In genomic region chr11:122741613-122742012, GRCh38 we compare ENCODE assay signal across 13 cellular contexts.
DNase-seq lines count a peak whose midpoint lies in the region; ATAC-seq and TF ChIP-seq lines count a peak whose summit lies in the region.
"Had no signal": no experiment of that assay in that cellular context is flagged by ENCODE, and none has a peak within 500 bp of the region (broad histone marks: within the 10 kb centered on the region; RNA-seq: fewer than 3 reads in every experiment).

No MANE protein-coding gene starts in this region.

- H3K27ac ChIP-seq in CD4-positive, CD25-positive, alpha-beta regulatory T cell (ENCODE audit: insufficient read depth, low read length, poor library complexity, severe bottlenecking): no peak overlapping the region
- H3K27ac ChIP-seq in left ventricle myocardium inferior (replicated peaks) (peak overlapping the region; percentile 65), rectal smooth muscle tissue (ENCODE audit: low read depth, low read length) (peak overlapping the region; percentile 38)

- H3K36me3 Mint-ChIP-seq in CD4-positive, CD25-positive, alpha-beta regulatory T cell: no peaks in the 10 kb centered on the region
- no peaks in the 10 kb centered on the region for H3K36me3 Mint-ChIP-seq in progenitor cell of endocrine pancreas (ENCODE audit: insufficient read depth)
- no peaks in the 10 kb centered on the region for H3K36me3 Mint-ChIP-seq in activated CD4-positive, alpha-beta T cell treated with anti-CD3 and anti-CD28 coated beads for 36 hours (ENCODE audit: low read depth)

- ATAC-seq in CD4-positive, CD25-positive, alpha-beta regulatory T cell (ENCODE audit: low read depth in 2 of 2): no peak
- no peak for ATAC-seq in activated CD4-positive, alpha-beta T cell treated with anti-CD3 and anti-CD28 coated beads for 36 hours
- ATAC-seq: stimulated activated naive CD8-positive, alpha-beta T cell treated with anti-CD3 and anti-CD28 coated beads, Interleukin-15, Interleukin-2, amounts not matched to agents 100 U/mL and 50 U/mL, for 24 hours had no signal

- H3K36me3 ChIP-seq in CD4-positive, CD25-positive, alpha-beta regulatory T cell (ENCODE audit: control insufficient read depth, insufficient read depth, low read length): no peaks in the 10 kb centered on the region
- H3K36me3 ChIP-seq in left ventricle myocardium inferior (no peaks in the 10 kb centered on the region), rectal smooth muscle tissue (ENCODE audit: control insufficient read depth, insufficient read depth, low read length) (no peaks in the 10 kb centered on the region)

- no peaks in the 10 kb centered on the region for H3K27me3 ChIP-seq in CD4-positive, CD25-positive, alpha-beta regulatory T cell (ENCODE audit: control insufficient read depth, insufficient read depth, low read length)
- H3K27me3 ChIP-seq in left ventricle myocardium inferior (ENCODE audit: low read depth): peaks cover 7% of the 10 kb centered on the region
- no peaks in the 10 kb centered on the region for H3K27me3 ChIP-seq in rectal smooth muscle tissue (ENCODE audit: control insufficient read depth, insufficient read depth, low read length)

- H3K27me3 Mint-ChIP-seq in CD4-positive, CD25-positive, alpha-beta regulatory T cell: no peaks in the 10 kb centered on the region
- peaks cover 9% of the 10 kb centered on the region for H3K27me3 Mint-ChIP-seq in progenitor cell of endocrine pancreas
- peaks cover 3% of the 10 kb centered on the region for H3K27me3 Mint-ChIP-seq in activated CD4-positive, alpha-beta T cell treated with anti-CD3 and anti-CD28 coated beads for 36 hours
- H3K27me3 Mint-ChIP-seq: central memory CD8-positive, alpha-beta T cell had no signal

- TF ChIP-seq CTCF in left ventricle myocardium inferior (IDR thresholded peaks at IDR 0.05; ENCODE audit: borderline replicate concordance) (no peak), progenitor cell of endocrine pancreas (IDR thresholded peaks at IDR 0.05; ENCODE audit: unreplicated experiment) (no peak)

- peaks cover 49% of the 10 kb centered on the region for H3K4me1 ChIP-seq in CD4-positive, CD25-positive, alpha-beta regulatory T cell (ENCODE audit: control insufficient read depth, insufficient read depth, low read length, poor library complexity, severe bottlenecking)
- peaks cover 28% of the 10 kb centered on the region for H3K4me1 ChIP-seq in left ventricle myocardium inferior
- no peaks in the 10 kb centered on the region for H3K4me1 ChIP-seq in rectal smooth muscle tissue (ENCODE audit: control insufficient read depth, insufficient read depth, low read length)

- no peaks in the 10 kb centered on the region for H3K9me3 ChIP-seq in CD4-positive, CD25-positive, alpha-beta regulatory T cell (ENCODE audit: control insufficient read depth in 2 of 2, low read length in 2 of 2)
- no peaks in the 10 kb centered on the region for H3K9me3 ChIP-seq in left ventricle myocardium inferior (replicated peaks)

- DNase-seq in CD4-positive, CD25-positive, alpha-beta regulatory T cell: no peak
- DNase-seq in amniotic epithelial cell (ENCODE audit: low read depth) (peak; percentile 92), left ventricle myocardium inferior (peak; percentile 33), NOMO-1 treated with dmso at 0.1 percent for 144 hours (lab: John Stamatoyannopoulos, UW; ENCODE audit: unreplicated experiment) (no peak), progenitor cell of endocrine pancreas (ENCODE audit: low spot score, unreplicated experiment) (no peak), SIG-M5 (lab: John Stamatoyannopoulos, UW) (no peak)
- no peak for DNase-seq in activated CD4-positive, alpha-beta T cell treated with anti-CD3 and anti-CD28 coated beads for 36 hours
- DNase-seq: NCI-H146; RPMI8226; stimulated activated naive CD8-positive, alpha-beta T cell treated with anti-CD3 and anti-CD28 coated beads, Interleukin-15, Interleukin-2, amounts not matched to agents 100 U/mL and 50 U/mL, for 24 hours had no signal

- intact Hi-C loops in left ventricle myocardium inferior (cut with micrococcal nuclease): no loop called here
- intact Hi-C loops in activated CD4-positive, alpha-beta T cell treated with anti-CD3 and anti-CD28 coated beads for 36 hours (cut with DNase I, micrococcal nuclease): loop anchor here in 1 of 2 experiments (5.0 to 10.0 kb wide), 4 partner anchors 641 to 1449 kb away; partner anchors contain the start of gene SC5D

- POLR2A ChIA-PET in activated CD4-positive, alpha-beta T cell treated with anti-CD3 and anti-CD28 coated beads for 36 hours (lab: Charles Lee): no interaction called here

- CTCF ChIA-PET in activated CD4-positive, alpha-beta T cell treated with anti-CD3 and anti-CD28 coated beads for 36 hours (lab: Charles Lee): interaction anchor here (0.5 kb wide), 1 partner anchor 30 kb away, joined by 3 read pairs; no protein-coding TSS in a partner anchor

- H3K9ac ChIP-seq in rectal smooth muscle tissue (ENCODE audit: low read length): no peak overlapping the region

- no peak overlapping the region for H3K4me3 Mint-ChIP-seq in CD4-positive, CD25-positive, alpha-beta regulatory T cell
- no peak overlapping the region for H3K4me3 Mint-ChIP-seq in progenitor cell of endocrine pancreas (ENCODE audit: low read depth)
- H3K4me3 Mint-ChIP-seq in activated CD4-positive, alpha-beta T cell treated with anti-CD3 and anti-CD28 coated beads for 36 hours: no peak overlapping the region
- H3K4me3 Mint-ChIP-seq: central memory CD8-positive, alpha-beta T cell had no signal

- H3K4me3 ChIP-seq in CD4-positive, CD25-positive, alpha-beta regulatory T cell (ENCODE audit: low read depth, low read length): no peak overlapping the region
- H3K4me3 ChIP-seq in left ventricle myocardium inferior (no peak overlapping the region), rectal smooth muscle tissue (ENCODE audit: low read length) (no peak overlapping the region)
- H3K4me3 ChIP-seq: skin epidermis had no signal

- H3K9me3 Mint-ChIP-seq in CD4-positive, CD25-positive, alpha-beta regulatory T cell: no peaks in the 10 kb centered on the region
- no peaks in the 10 kb centered on the region for H3K9me3 Mint-ChIP-seq in progenitor cell of endocrine pancreas (ENCODE audit: low read depth)
- H3K9me3 Mint-ChIP-seq in activated CD4-positive, alpha-beta T cell treated with anti-CD3 and anti-CD28 coated beads for 36 hours (ENCODE audit: low read depth): no peaks in the 10 kb centered on the region

- peak overlapping the region in 2 of 3 donors; percentile 81 to 82 for H3K27ac Mint-ChIP-seq in CD4-positive, CD25-positive, alpha-beta regulatory T cell
- no peak overlapping the region for H3K27ac Mint-ChIP-seq in progenitor cell of endocrine pancreas
- no peak overlapping the region for H3K27ac Mint-ChIP-seq in activated CD4-positive, alpha-beta T cell treated with anti-CD3 and anti-CD28 coated beads for 36 hours

- peaks cover 10 to 39% (median 18%) of the 10 kb centered on the region in 4 donors for H3K4me1 Mint-ChIP-seq in CD4-positive, CD25-positive, alpha-beta regulatory T cell
- H3K4me1 Mint-ChIP-seq in progenitor cell of endocrine pancreas (ENCODE audit: low read depth): peaks cover 13% of the 10 kb centered on the region
- H3K4me1 Mint-ChIP-seq in activated CD4-positive, alpha-beta T cell treated with anti-CD3 and anti-CD28 coated beads for 36 hours: peaks cover 14% of the 10 kb centered on the region
- H3K4me1 Mint-ChIP-seq: central memory CD8-positive, alpha-beta T cell had no signal

Comparison
In these comparisons a context has a peak if more than half of its experiments do, and no peak if none do; other contexts are left out.
1. DNase-seq: peak in amniotic epithelial cell (single experiment) and left ventricle myocardium inferior (single experiment); none in CD4-positive, CD25-positive, alpha-beta regulatory T cell (0 of 3), NOMO-1 treated with dmso at 0.1 percent for 144 hours (single experiment), progenitor cell of endocrine pancreas (single experiment), SIG-M5 (single experiment) and activated CD4-positive, alpha-beta T cell treated with anti-CD3 and anti-CD28 coated beads for 36 hours (single experiment).
2. H3K27ac Mint-ChIP-seq: peak in CD4-positive, CD25-positive, alpha-beta regulatory T cell (2 of 3); none in progenitor cell of endocrine pancreas (single experiment) and activated CD4-positive, alpha-beta T cell treated with anti-CD3 and anti-CD28 coated beads for 36 hours (single experiment).